In genomic region chr6:131696956-131697355, GRCh38 we compare ENCODE assay signal across 39 cellular contexts. TPM values are rescaled to one million over a fixed set of nuclear protein-coding genes. Genes with fewer than 3 reads are reported as not detected.
"Had no signal": no experiment of that assay in that cellular context is flagged by ENCODE, and none has a peak within 500 bp of the region (broad histone marks: within the 10 kb centered on the region; RNA-seq: fewer than 3 reads in every experiment).

No MANE protein-coding gene starts in this region.

- H3K9me3 ChIP-seq: adrenal gland, ascending aorta, body of pancreas, breast epithelium had no signal

- H3K4me1 ChIP-seq: adrenal gland, ascending aorta, body of pancreas, breast epithelium had no signal

- H3K4me3 ChIP-seq: adrenal gland, ascending aorta, body of pancreas, breast epithelium, cardiac muscle cell had no signal

- H3K27ac ChIP-seq: adrenal gland, ascending aorta, body of pancreas, brain microvascular endothelial cell, breast epithelium, cardiac muscle cell had no signal

- H3K36me3 ChIP-seq: adrenal gland, ascending aorta, brain microvascular endothelial cell, breast epithelium, cardiac muscle cell had no signal

- ATAC-seq: activated naive CD4-positive, alpha-beta T cell treated with anti-CD3 and anti-CD28 coated beads, Interleukin-2, amount 50 U/mL, for 72 hours; activated naive CD8-positive, alpha-beta T cell treated with anti-CD3 and anti-CD28 coated beads, Interleukin-2, amount 50 U/mL, for 24 hours; activated T-cell treated with anti-CD3 and anti-CD28 coated beads, Interleukin-2, amount 50 U/mL, for 4 hours; activated T-cell treated with anti-CD3 and anti-CD28 coated beads, Interleukin-2, amount 50 U/mL, for 72 hours; activated T-helper 17 cell treated with anti-CD3 and anti-CD28 coated beads, Interleukin-2, amount 50 U/mL, for 72 hours; body of pancreas had no signal

- H3K27me3 ChIP-seq: adrenal gland, ascending aorta, body of pancreas, brain microvascular endothelial cell, breast epithelium, cardiac muscle cell had no signal

- FAIRE-seq: astrocyte, bronchial epithelial cell had no signal

- DNase-seq: activated effector memory CD4-positive, alpha-beta T cell treated with anti-CD3 and anti-CD28 coated beads, Interleukin-2, amount 50 U/mL, for 16 hours; activated effector memory CD4-positive, alpha-beta T cell treated with Interleukin-2 at 50 U/mL for 16 hours; activated gamma-delta T cell; activated gamma-delta T cell treated with Interleukin-2 at 50 U/mL for 16 hours; activated naive CD4-positive, alpha-beta T cell; activated naive CD4-positive, alpha-beta T cell treated with anti-CD3 and anti-CD28 coated beads for 36 hours; activated naive CD4-positive, alpha-beta T cell treated with anti-CD3 and anti-CD28 coated beads, Interleukin-2, amount 10 ng/mL, durations not matched to agents 7 days and 5 days; activated naive CD4-positive, alpha-beta T cell treated with anti-CD3 and anti-CD28 coated beads, Interleukin-2, amount 50 U/mL, for 16 hours; activated naive CD4-positive, alpha-beta T cell treated with Interleukin-2 at 50 U/mL for 16 hours; activated naive CD8-positive, alpha-beta T cell treated with anti-CD3 and anti-CD28 coated beads for 36 hours; activated naive CD8-positive, alpha-beta T cell treated with anti-CD3 and anti-CD28 coated beads, Interleukin-2, amount 10 ng/mL, durations not matched to agents 7 days and 5 days; activated naive CD8-positive, alpha-beta T cell treated with anti-CD3 and anti-CD28 coated beads, Interleukin-2, amount 50 U/mL, for 24 hours; activated T-cell treated with anti-CD3 and anti-CD28 coated beads, Interleukin-2, amount 50 U/mL, for 24 hours; activated T-cell treated with anti-CD3 and anti-CD28 coated beads, Interleukin-2, amount 50 U/mL, for 4 hours; activated T-cell treated with anti-CD3 and anti-CD28 coated beads, Interleukin-2, amount 50 U/mL, for 48 hours; activated T-cell treated with anti-CD3 and anti-CD28 coated beads, Interleukin-2, amount 50 U/mL, for 72 hours; adrenal gland; amniotic stem cell; amygdala; anterior cingulate cortex; aorta; brain microvascular endothelial cell; caudate nucleus; central memory CD4-positive, alpha-beta T cell; cerebellar nuclear complex had no signal

RNA-seq across cellular contexts. Expression of gene OR2A4, which starts 4.2 kb away (rescaled TPM):
- total RNA-seq: activated naive CD4-positive, alpha-beta T cell treated with anti-CD3 and anti-CD28 coated beads for 36 hours; activated naive CD4-positive, alpha-beta T cell treated with anti-CD3 and anti-CD28 coated beads, Interleukin-2, amount 50 U/mL, for 72 hours; activated naive CD8-positive, alpha-beta T cell treated with anti-CD3 and anti-CD28 coated beads for 36 hours; activated naive CD8-positive, alpha-beta T cell treated with anti-CD3 and anti-CD28 coated beads, Interleukin-2, amount 10 ng/mL, durations not matched to agents 7 days and 5 days; activated T-cell treated with anti-CD3 and anti-CD28 coated beads, Interleukin-2, amount 50 U/mL, for 4 hours; activated T-cell treated with anti-CD3 and anti-CD28 coated beads, Interleukin-2, amount 50 U/mL, for 72 hours; activated T-helper 1 cell treated with anti-CD3 and anti-CD28 coated beads, Interleukin-12 subunit alpha, Interleukin-12 subunit beta, Interleukin-2, Interleukin-4 antibody, amounts not matched to agents 30 ng/mL and 10 ng/mL and 1 ng/mL, durations not matched to agents 14 hours and 24 hours and 36 hours; activated T-helper 17 cell treated with anti-CD3 and anti-CD28 coated beads, Interleukin-2, amount 50 U/mL, for 72 hours; activated T-helper 2 cell treated with anti-CD3 and anti-CD28 coated beads, Interferon-gamma antibody, Interleukin-2, Interleukin-4, amounts not matched to agents 10 μg/mL and 5 μg/mL and 100 μg/mL, durations not matched to agents 14 hours and 24 hours and 36 hours; adrenal gland; aorta; ascending aorta; astrocyte; body of pancreas; cardiac muscle cell; cerebellum; chondrocyte had no signal
- polyA plus RNA-seq: adipose tissue, cardiac muscle cell had no signal

RNA-seq across cellular contexts. Expression of gene CTAGE9, which starts 13.9 kb away (rescaled TPM):
- total RNA-seq: activated naive CD4-positive, alpha-beta T cell treated with anti-CD3 and anti-CD28 coated beads for 36 hours; activated naive CD4-positive, alpha-beta T cell treated with anti-CD3 and anti-CD28 coated beads, Interleukin-2, amount 50 U/mL, for 72 hours; activated naive CD8-positive, alpha-beta T cell treated with anti-CD3 and anti-CD28 coated beads for 36 hours; activated naive CD8-positive, alpha-beta T cell treated with anti-CD3 and anti-CD28 coated beads, Interleukin-2, amount 10 ng/mL, durations not matched to agents 7 days and 5 days; activated T-cell treated with anti-CD3 and anti-CD28 coated beads, Interleukin-2, amount 50 U/mL, for 4 hours; activated T-cell treated with anti-CD3 and anti-CD28 coated beads, Interleukin-2, amount 50 U/mL, for 72 hours; activated T-helper 1 cell treated with anti-CD3 and anti-CD28 coated beads, Interleukin-12 subunit alpha, Interleukin-12 subunit beta, Interleukin-2, Interleukin-4 antibody, amounts not matched to agents 30 ng/mL and 10 ng/mL and 1 ng/mL, durations not matched to agents 14 hours and 24 hours and 36 hours; activated T-helper 17 cell treated with anti-CD3 and anti-CD28 coated beads, Interleukin-2, amount 50 U/mL, for 72 hours; activated T-helper 2 cell treated with anti-CD3 and anti-CD28 coated beads, Interferon-gamma antibody, Interleukin-2, Interleukin-4, amounts not matched to agents 10 μg/mL and 5 μg/mL and 100 μg/mL, durations not matched to agents 14 hours and 24 hours and 36 hours; adrenal gland; aorta; ascending aorta; astrocyte; bronchial epithelial cell; cardiac muscle cell; cardiac septum; cerebellum; chondrocyte had no signal
- polyA plus RNA-seq: adrenal gland, aorta, cardiac muscle cell had no signal

RNA-seq across cellular contexts. Expression of gene ENPP3, which starts 59.9 kb away (rescaled TPM):
- total RNA-seq: ascending aorta, astrocyte, bronchial epithelial cell, chondrocyte had no signal
